ENCODE assay signal across 17 cellular contexts in genomic region chr19:29860492-29860891, GRCh38. TPM values are rescaled to one million over a fixed set of nuclear protein-coding genes. Genes with fewer than 3 reads are reported as not detected.
DNase-seq lines count a peak whose midpoint lies in the region; TF ChIP-seq lines count a peak whose summit lies in the region.
"Had no signal": no experiment of that assay in that cellular context is flagged by ENCODE, and none has a peak within 500 bp of the region (broad histone marks: within the 10 kb centered on the region; RNA-seq: fewer than 3 reads in every experiment).

No MANE protein-coding gene starts in this region.

- H3K4me3 Mint-ChIP-seq in HFFc6 (no peak overlapping the region), neural progenitor cell (peak overlapping the region; percentile 17)
- H3K4me3 Mint-ChIP-seq: type B pancreatic cell had no signal

- no peaks in the 10 kb centered on the region for H3K9me3 ChIP-seq in neural progenitor cell (ENCODE audit: low read depth)
- no peaks in the 10 kb centered on the region for H3K9me3 ChIP-seq in tibial nerve
- H3K9me3 ChIP-seq: adrenal gland had no signal

- H3K27me3 Mint-ChIP-seq in HFFc6 (ENCODE audit: insufficient read depth) (peaks cover 35% of the 10 kb centered on the region), neural progenitor cell (ENCODE audit: insufficient read depth, low read depth) (peaks cover 9% of the 10 kb centered on the region)

- H3K9ac ChIP-seq in neural progenitor cell: no peak overlapping the region

- no peak overlapping the region for H2AFZ ChIP-seq in neural progenitor cell (replicated peaks)

- H3K79me2 ChIP-seq in neural progenitor cell (ENCODE audit: low read depth): no peaks in the 10 kb centered on the region

- H3K4me3 ChIP-seq in neural progenitor cell: no peak overlapping the region
- H3K4me3 ChIP-seq in tibial nerve: no peak overlapping the region
- H3K4me3 ChIP-seq: adrenal gland had no signal

- H3K9me3 Mint-ChIP-seq in HFFc6 (no peaks in the 10 kb centered on the region), neural progenitor cell (no peaks in the 10 kb centered on the region)
- H3K9me3 Mint-ChIP-seq: type B pancreatic cell had no signal

- H3K4me1 Mint-ChIP-seq in HFFc6 (ENCODE audit: low read depth) (no peaks in the 10 kb centered on the region), neural progenitor cell (peaks cover 7% of the 10 kb centered on the region)

- TF ChIP-seq POLR2A in tibial nerve (IDR thresholded peaks at IDR 0.05): no peak

- TF ChIP-seq CTCF in HFFc6 (IDR thresholded peaks at IDR 0.05) (no peak), neural progenitor cell (IDR thresholded peaks at IDR 0.05) (no peak), tibial nerve (IDR thresholded peaks at IDR 0.05) (no peak)

- WGBS in tibial nerve, 2 donors: 78 to 87% methylated on average over 3 of the region's 3 CpGs

- H3K27me3 ChIP-seq in neural progenitor cell: peaks cover 9% of the 10 kb centered on the region
- H3K27me3 ChIP-seq in tibial nerve: peaks cover 0 to 37% of the 10 kb centered on the region in 2 donors
- H3K27me3 ChIP-seq: adrenal gland had no signal

- no peaks in the 10 kb centered on the region for H3K36me3 Mint-ChIP-seq in HFFc6 (ENCODE audit: low read depth)
- H3K36me3 Mint-ChIP-seq in neural progenitor cell: no peaks in the 10 kb centered on the region
- H3K36me3 Mint-ChIP-seq: type B pancreatic cell had no signal

- no peaks in the 10 kb centered on the region for H3K4me1 ChIP-seq in neural progenitor cell
- H3K4me1 ChIP-seq in tibial nerve: no peaks in the 10 kb centered on the region
- H3K4me1 ChIP-seq: adrenal gland had no signal

- H3K27ac ChIP-seq in neural progenitor cell (no peak overlapping the region), tibial nerve (no peak overlapping the region)
- H3K27ac ChIP-seq: adrenal gland had no signal

- H3K4me2 ChIP-seq in neural progenitor cell: no peak overlapping the region

- H4K20me1 ChIP-seq in neural progenitor cell (ENCODE audit: low read depth): no peaks in the 10 kb centered on the region

- no peaks in the 10 kb centered on the region for H3F3A ChIP-seq in neural progenitor cell (ENCODE audit: low read depth)

- H3K36me3 ChIP-seq in neural progenitor cell (no peaks in the 10 kb centered on the region), tibial nerve (no peaks in the 10 kb centered on the region)
- H3K36me3 ChIP-seq: adrenal gland had no signal

- H3K27ac Mint-ChIP-seq in HFFc6 (no peak overlapping the region), neural progenitor cell (peak overlapping the region; percentile 10)
- H3K27ac Mint-ChIP-seq: type B pancreatic cell had no signal

- DNase-seq in SKM-1 treated with dmso at 0.1 percent for 144 hours (lab: John Stamatoyannopoulos, UW; ENCODE audit: unreplicated experiment) (peak; percentile 12), SKM-1 (lab: John Stamatoyannopoulos, UW; ENCODE audit: unreplicated experiment) (no peak), HFFc6 (peak; percentile 17), SK-MEL-5 (ENCODE audit: low read depth, low spot score) (peak; percentile 64), neural progenitor cell (ENCODE audit: low spot score) (peak; percentile 35), Kasumi-1 (lab: John Stamatoyannopoulos, UW) (no peak), tibial nerve (ENCODE audit: low spot score in 2 of 2) (no peak)
- no peak for DNase-seq in activated CD4-positive, CD25-positive, alpha-beta regulatory T cell treated with anti-CD3 and anti-CD28 coated beads, Interleukin-2, amount 50 U/mL, for 72 hours
- DNase-seq: activated CD4-positive, alpha-beta T cell treated with anti-CD3 and anti-CD28 coated beads, Interleukin-2, amount 50 U/mL, for 4 hours; activated T-cell treated with anti-CD3 and anti-CD28 coated beads, Interleukin-2, amount 50 U/mL, for 48 hours; adrenal gland; COR-L47; MM.1S; NCI-H748 treated with DMSO at 0.1 percent for 48 hours; SHP77 treated with DMSO at 0.1 percent for 48 hours; T1000 had no signal

- no peak for TF ChIP-seq EP300 in tibial nerve (IDR thresholded peaks at IDR 0.05)

- in situ Hi-C loops in SK-MEL-5 (cut with HindIII; ENCODE audit: low pct_unique_long_range_greater_than_20kb, low sequenced_read_pairs): no loop called here

RNA-seq across cellular contexts. Expression of gene CCNE1, which starts 48.7 kb away (rescaled TPM):
- total RNA-seq in HFFc6 (2021; fragmentation: NEBNext Ultra II Directional; extraction: Animal tissue kit (Norgen Biotek cat#: 25700)): 1 to 10 TPM; 5.6 to 7.0 (median 6.5) TPM
- total RNA-seq in SK-MEL-5 (2014; rRNA removed; shearing (Covaris generic)): 13.8 and 18.3 TPM in 2 replicates
- polyA plus RNA-seq in SK-MEL-5 (2015; cell fraction: cytosol; rRNA removed): 15.1 and 20.6 TPM in 2 replicates
- 44.0 and 45.6 TPM in 2 replicates for polyA plus RNA-seq in SK-MEL-5 (2015; cell fraction: nucleus; rRNA removed)
- total RNA-seq in neural progenitor cell (ENCODE audit: low replicate concordance): 31.4 and 34.5 TPM in 2 replicates
- 1 to 10 TPM in 3 of 4 donors, under 1 TPM in 1; 0.60 to 4.9 (median 3.8) TPM for total RNA-seq in tibial nerve

Comparison
In these comparisons a context has a peak if more than half of its experiments do, and no peak if none do; other contexts are left out.
1. DNase-seq: peak in SKM-1 treated with dmso at 0.1 percent for 144 hours (single experiment), HFFc6 (single experiment), SK-MEL-5 (single experiment) and neural progenitor cell (single experiment); none in SKM-1 (single experiment), activated CD4-positive, CD25-positive, alpha-beta regulatory T cell treated with anti-CD3 and anti-CD28 coated beads, Interleukin-2, amount 50 U/mL, for 72 hours (single experiment), Kasumi-1 (0 of 2) and tibial nerve (0 of 2).